ENCODE assay signal across 8 cellular contexts in genomic region chr1:117657031-117657430, GRCh38. TPM values are rescaled to one million over a fixed set of nuclear protein-coding genes. Genes with fewer than 3 reads are reported as not detected.
A peak's percentile ranks its signal among the peaks of the same experiment; 100 is the strongest.
DNase-seq lines count a peak whose midpoint lies in the region; ATAC-seq and TF ChIP-seq lines count a peak whose summit lies in the region.

No MANE protein-coding gene starts in this region.

- H3K27me3 Mint-ChIP-seq in activated CD4-positive, alpha-beta T cell treated with anti-CD3 and anti-CD28 coated beads, Interleukin-2, amount 10 ng/mL, durations not matched to agents 24 days and 14 days: peaks cover 3% of the 10 kb centered on the region

- H3K4me1 ChIP-seq in HEK293 (ENCODE audit: control insufficient read depth, insufficient read depth, low read length): no peaks in the 10 kb centered on the region; the same call in 1 of the 2 replicates

- no peaks in the 10 kb centered on the region for H3K9me3 ChIP-seq in HEK293 (ENCODE audit: control insufficient read depth, insufficient read depth, low read depth, low read length)

- CTCF ChIA-PET in HEK293 (lab: Yijun Ruan, JAX): interaction anchor here (0.7 to 1.0 kb wide), 3 partner anchors 120 to 932 kb away, joined by 3 to 4 read pairs (median 3); no protein-coding TSS in a partner anchor

- no peak overlapping the region for H3K27ac Mint-ChIP-seq in activated CD4-positive, alpha-beta T cell treated with anti-CD3 and anti-CD28 coated beads, Interleukin-2, amount 10 ng/mL, durations not matched to agents 24 days and 14 days

- peak overlapping the region; percentile 72 for H3K4me3 Mint-ChIP-seq in activated CD4-positive, alpha-beta T cell treated with anti-CD3 and anti-CD28 coated beads, Interleukin-2, amount 10 ng/mL, durations not matched to agents 24 days and 14 days

- TF ChIP-seq CTCF in HEK293 (tag by site-specific recombination; IDR thresholded peaks at IDR 0.05): no peak

- H3K9me3 Mint-ChIP-seq in activated CD4-positive, alpha-beta T cell treated with anti-CD3 and anti-CD28 coated beads, Interleukin-2, amount 10 ng/mL, durations not matched to agents 24 days and 14 days: peaks cover 3% of the 10 kb centered on the region

- TF ChIP-seq POLR2A in GM18505 (IDR thresholded peaks at IDR 0.05; ENCODE audit: borderline replicate concordance, extremely low read depth, insufficient read depth, insufficient read length): no peak

- intact Hi-C loops in activated CD4-positive, alpha-beta T cell treated with anti-CD3 and anti-CD28 coated beads, Interleukin-2, amount 10 ng/mL, durations not matched to agents 24 days and 14 days (cut with micrococcal nuclease): loop anchor here (5.0 kb wide), 2 partner anchors 100 to 1485 kb away; partner anchors contain the start of gene WARS2

- no peaks in the 10 kb centered on the region for H3K36me3 ChIP-seq in HEK293 (ENCODE audit: control insufficient read depth in 2 of 2, insufficient read depth in 1 of 2, low read length in 2 of 2)

- DNase-seq in AG08396 (ENCODE audit: low spot score) (peak; percentile 39), hepatic stellate cell (ENCODE audit: low spot score) (peak; percentile 73), retina (no peak)
- peak; percentile 72 for DNase-seq in activated CD4-positive, alpha-beta T cell treated with anti-CD3 and anti-CD28 coated beads, Interleukin-2, amount 10 ng/mL, durations not matched to agents 24 days and 14 days
- DNase-seq in activated effector memory CD4-positive, alpha-beta T cell treated with anti-CD3 and anti-CD28 coated beads, Interleukin-2, amount 50 U/mL, for 16 hours: no peak

- peaks cover 7% of the 10 kb centered on the region for H3K36me3 Mint-ChIP-seq in activated CD4-positive, alpha-beta T cell treated with anti-CD3 and anti-CD28 coated beads, Interleukin-2, amount 10 ng/mL, durations not matched to agents 24 days and 14 days (ENCODE audit: low read depth)

- peaks cover 94% of the 10 kb centered on the region for H3K4me1 Mint-ChIP-seq in activated CD4-positive, alpha-beta T cell treated with anti-CD3 and anti-CD28 coated beads, Interleukin-2, amount 10 ng/mL, durations not matched to agents 24 days and 14 days

- no peak for ATAC-seq in GM18519 (IDR thresholded peaks at IDR 0.05; ENCODE audit: low FRiP score, unreplicated experiment)
- no peak for ATAC-seq in GM18505 (IDR thresholded peaks at IDR 0.05; ENCODE audit: unreplicated experiment)

- POLR2A ChIA-PET in HEK293 (lab: Yijun Ruan, JAX): interaction anchor here (1.4 kb wide), 1 partner anchor 51 kb away, joined by 7 read pairs; the partner anchor contains the start of gene TENT5C

- no peak overlapping the region for H3K27ac ChIP-seq in HEK293 (ENCODE audit: extremely low read depth, low read depth, low read length)

- H3K4me3 ChIP-seq in HEK293 (ENCODE audit: low read depth, low read length): no peak overlapping the region

TF ChIP-seq in HEK293, 187 proteins besides CTCF, POLR2A, EP300 and RAD21:
- TF ChIP-seq ZNF2 (tag by site-specific recombination; IDR thresholded peaks at IDR 0.05): no peak
- TF ChIP-seq, protein P1, sequence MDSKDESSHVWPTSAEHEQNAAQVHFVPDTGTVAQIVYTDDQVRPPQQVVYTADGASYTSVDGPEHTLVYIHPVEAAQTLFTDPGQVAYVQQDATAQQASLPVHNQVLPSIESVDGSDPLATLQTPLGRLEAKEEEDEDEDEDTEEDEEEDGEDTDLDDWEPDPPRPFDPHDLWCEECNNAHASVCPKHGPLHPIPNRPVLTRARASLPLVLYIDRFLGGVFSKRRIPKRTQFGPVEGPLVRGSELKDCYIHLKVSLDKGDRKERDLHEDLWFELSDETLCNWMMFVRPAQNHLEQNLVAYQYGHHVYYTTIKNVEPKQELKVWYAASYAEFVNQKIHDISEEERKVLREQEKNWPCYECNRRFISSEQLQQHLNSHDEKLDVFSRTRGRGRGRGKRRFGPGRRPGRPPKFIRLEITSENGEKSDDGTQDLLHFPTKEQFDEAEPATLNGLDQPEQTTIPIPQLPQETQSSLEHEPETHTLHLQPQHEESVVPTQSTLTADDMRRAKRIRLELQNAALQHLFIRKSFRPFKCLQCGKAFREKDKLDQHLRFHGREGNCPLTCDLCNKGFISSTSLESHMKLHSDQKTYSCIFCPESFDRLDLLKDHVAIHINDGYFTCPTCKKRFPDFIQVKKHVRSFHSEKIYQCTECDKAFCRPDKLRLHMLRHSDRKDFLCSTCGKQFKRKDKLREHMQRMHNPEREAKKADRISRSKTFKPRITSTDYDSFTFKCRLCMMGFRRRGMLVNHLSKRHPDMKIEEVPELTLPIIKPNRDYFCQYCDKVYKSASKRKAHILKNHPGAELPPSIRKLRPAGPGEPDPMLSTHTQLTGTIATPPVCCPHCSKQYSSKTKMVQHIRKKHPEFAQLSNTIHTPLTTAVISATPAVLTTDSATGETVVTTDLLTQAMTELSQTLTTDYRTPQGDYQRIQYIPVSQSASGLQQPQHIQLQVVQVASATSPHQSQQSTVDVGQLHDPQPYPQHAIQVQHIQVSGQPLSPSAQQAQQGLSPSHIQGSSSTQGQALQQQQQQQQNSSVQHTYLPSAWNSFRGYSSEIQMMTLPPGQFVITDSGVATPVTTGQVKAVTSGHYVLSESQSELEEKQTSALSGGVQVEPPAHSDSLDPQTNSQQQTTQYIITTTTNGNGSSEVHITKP (tag by site-specific recombination; IDR thresholded peaks at IDR 0.05): peak; percentile 87

RNA-seq across cellular contexts. Expression of gene TENT5C, which starts 51.2 kb away (rescaled TPM):
- total RNA-seq in activated CD4-positive, alpha-beta T cell treated with anti-CD3 and anti-CD28 coated beads, Interleukin-2, amount 10 ng/mL, durations not matched to agents 24 days and 14 days: 3.1 and 3.5 TPM in 2 replicates

Comparison
In these comparisons a context has a peak if more than half of its experiments do, and no peak if none do; other contexts are left out.
1. DNase-seq: peak in AG08396 (single experiment), activated CD4-positive, alpha-beta T cell treated with anti-CD3 and anti-CD28 coated beads, Interleukin-2, amount 10 ng/mL, durations not matched to agents 24 days and 14 days (single experiment) and hepatic stellate cell (single experiment); none in activated effector memory CD4-positive, alpha-beta T cell treated with anti-CD3 and anti-CD28 coated beads, Interleukin-2, amount 50 U/mL, for 16 hours (single experiment) and retina (single experiment).